7 cellular contexts compared by ENCODE assay signal in genomic region chr5:2151301-2151888, GRCh38.
DNase-seq lines count a peak whose midpoint lies in the region; ATAC-seq, FAIRE-seq and TF ChIP-seq lines count a peak whose summit lies in the region.
"Not testable (repeated sequence)": the region's sequence is repeated elsewhere in the genome, so short reads cannot be mapped to it uniquely, and the experiment has no call there.

No MANE protein-coding gene starts in this region.

- H3K27me3 Mint-ChIP-seq in Calu3 (ENCODE audit: unreplicated experiment) (peaks cover 12% of the 10 kb centered on the region), neural crest cell (ENCODE audit: low read depth) (peaks cover 20% of the 10 kb centered on the region)

- not testable (repeated sequence) for H3K36me3 ChIP-seq in breast epithelium, heart left ventricle

- peak; percentile 40 for TF ChIP-seq CTCF in Calu3 (IDR thresholded peaks at IDR 0.05; ENCODE audit: unreplicated experiment)
- TF ChIP-seq CTCF in VCaP (conservative IDR thresholded peaks at IDR 0.05), result peak; percentile 88
- peak; percentile 14 to 30 (median 23) for TF ChIP-seq CTCF in breast epithelium (IDR thresholded peaks at IDR 0.05)
- peak; percentile 38 to 71 (median 57) for TF ChIP-seq CTCF in heart left ventricle (IDR thresholded peaks at IDR 0.05)
- peak; percentile 76 for TF ChIP-seq CTCF in neural crest cell (conservative IDR thresholded peaks at IDR 0.05)

- not testable (repeated sequence) for H3K4me1 ChIP-seq in breast epithelium, heart left ventricle

- H3K36me3 Mint-ChIP-seq in Calu3 (ENCODE audit: insufficient read depth, unreplicated experiment); neural crest cell (ENCODE audit: low read depth): not testable (repeated sequence)

- intact Hi-C loops in Calu3 (cut with micrococcal nuclease; ENCODE audit: unreplicated experiment); breast epithelium (cut with DNase I; ENCODE audit: low total_unique reads): not testable (repeated sequence)
- intact Hi-C loops in heart left ventricle (cut with DNase I), result loop anchor here in 3 of 10 donors (5.0 to 10.0 kb wide), 3 partner anchors 174 to 389 kb away; no protein-coding TSS in a partner anchor

- BruUV-seq in Calu3 (replicated peaks; lab: Mats Ljungman, UMichigan), result not testable (repeated sequence)

- WGBS in heart left ventricle, 4 donors, result 17 to 22% (median 19%) methylated on average over 8 of the region's 8 CpGs

- not testable (repeated sequence) for H3K27ac ChIP-seq in VCaP, breast epithelium, heart left ventricle

- CTCF ChIA-PET in Calu3 (lab: Charles Lee), result not testable (repeated sequence)

- H3K4me1 Mint-ChIP-seq in Calu3 (ENCODE audit: low read depth, unreplicated experiment); neural crest cell: not testable (repeated sequence)

- TF ChIP-seq POLR2A in H54 (IDR thresholded peaks at IDR 0.05; ENCODE audit: low read depth, low read length); breast epithelium (IDR thresholded peaks at IDR 0.05); heart left ventricle (IDR thresholded peaks at IDR 0.05): not testable (repeated sequence)

- not testable (repeated sequence) for H3K27ac Mint-ChIP-seq in Calu3 (ENCODE audit: unreplicated experiment); neural crest cell (ENCODE audit: unreplicated experiment)

- FAIRE-seq in H54 (lab: Jason Lieb, UNC), result not testable (repeated sequence)

- not testable (repeated sequence) for H3K4me3 Mint-ChIP-seq in Calu3 (ENCODE audit: low read depth, unreplicated experiment); neural crest cell

- not testable (repeated sequence) for H3K4me3 ChIP-seq in breast epithelium, heart left ventricle

- DNase-seq in Calu3; breast epithelium (ENCODE audit: low spot score in 2 of 2); heart left ventricle; neural crest cell (ENCODE audit: low read depth, low spot score): not testable (repeated sequence)
- DNase-seq in H54 (ENCODE audit: insufficient read length, low spot score), result peak; percentile 51
- DNase-seq in NCI-H2196 (lab: John Stamatoyannopoulos, UW; ENCODE audit: unreplicated experiment), result peak; percentile 31

- not testable (repeated sequence) for H3K9me3 ChIP-seq in breast epithelium, heart left ventricle

- not testable (repeated sequence) for H3K9me3 Mint-ChIP-seq in Calu3 (ENCODE audit: low read depth, unreplicated experiment); neural crest cell

- H3K27me3 ChIP-seq in breast epithelium, result not testable (repeated sequence)
- H3K27me3 ChIP-seq in heart left ventricle, result peaks cover 0 to 13% (median 0%) of the 10 kb centered on the region in 9 donors

- ATAC-seq in heart left ventricle, result not testable (repeated sequence)

Comparison
In these comparisons a context has a peak if more than half of its experiments do, and no peak if none do; other contexts are left out.
1. CTCF ChIP-seq: peak in every context shown above with its lines; median percentile 88 in VCaP; 76 in neural crest cell; 57 in heart left ventricle; 40 in Calu3; 23 in breast epithelium.